In genomic region chr3:154850921-154851320, GRCh38 we compare ENCODE assay signal across 34 cellular contexts.
"Had no signal": no experiment of that assay in that cellular context is flagged by ENCODE, and none has a peak within 500 bp of the region (broad histone marks: within the 10 kb centered on the region; RNA-seq: fewer than 3 reads in every experiment).

No MANE protein-coding gene starts in this region.

- H3K27me3 Mint-ChIP-seq: activated B cell treated with CpG ODN at 0.5 μM for 24 hours; activated CD8-positive, alpha-beta T cell treated with anti-CD3 and anti-CD28 coated beads for 36 hours; activated naive CD8-positive, alpha-beta T cell treated with anti-CD3 and anti-CD28 coated beads, Interleukin-2, amount 10 ng/mL, durations not matched to agents 7 days and 5 days; dendritic cell treated with granulocyte-macrophage colony-stimulating factor and Interleukin-4, amounts not matched to agents 40 ng/mL and 50 ng/mL, for 4 days; T-helper 17 cell had no signal

- ATAC-seq: activated CD4-positive, CD25-positive, alpha-beta regulatory T cell treated with anti-CD3 and anti-CD28 coated beads, Interleukin-2, amount 50 U/mL, for 24 hours; activated CD8-positive, alpha-beta T cell treated with anti-CD3 and anti-CD28 coated beads for 36 hours; activated naive CD4-positive, alpha-beta T cell treated with anti-CD3 and anti-CD28 coated beads, Interleukin-2, amount 50 U/mL, for 72 hours; esophagus mucosa; T-helper 17 cell had no signal

- DNase-seq: activated B cell treated with CpG ODN at 0.5 μM for 24 hours; activated CD4-positive, alpha-beta T cell treated with anti-CD3 and anti-CD28 coated beads for 48 hours; activated CD4-positive, alpha-beta T cell treated with anti-CD3 and anti-CD28 coated beads, Interleukin-2, amount 50 U/mL, for 1 hour; activated CD4-positive, alpha-beta T cell treated with anti-CD3 and anti-CD28 coated beads, Interleukin-2, amount 50 U/mL, for 48 hours; activated CD8-positive, alpha-beta memory T cell treated with anti-CD3 and anti-CD28 coated beads for 24 hours; activated CD8-positive, alpha-beta memory T cell treated with anti-CD3 and anti-CD28 coated beads, Interleukin-2, amount 50 U/mL, for 4 hours; activated CD8-positive, alpha-beta T cell treated with anti-CD3 and anti-CD28 coated beads for 36 hours; activated effector memory CD4-positive, alpha-beta T cell treated with anti-CD3 and anti-CD28 coated beads, Interleukin-2, amount 50 U/mL, for 16 hours; activated naive CD4-positive, alpha-beta T cell treated with anti-CD3 and anti-CD28 coated beads for 36 hours; activated naive CD8-positive, alpha-beta T cell treated with anti-CD3 and anti-CD28 coated beads, Interleukin-2, amount 10 ng/mL, durations not matched to agents 7 days and 5 days; activated T-cell treated with anti-CD3 and anti-CD28 coated beads, Interleukin-2, amount 50 U/mL, for 1 hour; activated T-cell treated with anti-CD3 and anti-CD28 coated beads, Interleukin-2, amount 50 U/mL, for 48 hours; central memory CD4-positive, alpha-beta T cell; cerebellar nuclear complex; dorsolateral prefrontal cortex; effector memory CD4-positive, alpha-beta T cell; endodermal cell; foreskin fibroblast; head of caudate nucleus; T-helper 17 cell; T1000; WERI-Rb-1 had no signal

- H3K27ac Mint-ChIP-seq: activated B cell treated with CpG ODN at 0.5 μM for 24 hours; activated CD8-positive, alpha-beta T cell treated with anti-CD3 and anti-CD28 coated beads for 36 hours; activated naive CD4-positive, alpha-beta T cell treated with anti-CD3 and anti-CD28 coated beads for 36 hours; activated naive CD4-positive, alpha-beta T cell treated with anti-CD3 and anti-CD28 coated beads, Interleukin-2, amount 50 U/mL, for 72 hours; activated naive CD8-positive, alpha-beta T cell treated with anti-CD3 and anti-CD28 coated beads, Interleukin-2, amount 10 ng/mL, durations not matched to agents 7 days and 5 days; activated T-helper 1 cell treated with anti-CD3 and anti-CD28 coated beads, Interleukin-12 subunit alpha, Interleukin-12 subunit beta, Interleukin-2, Interleukin-4 antibody, amounts not matched to agents 30 ng/mL and 10 ng/mL and 1 ng/mL, durations not matched to agents 14 hours and 24 hours and 36 hours; activated T-helper 2 cell treated with anti-CD3 and anti-CD28 coated beads, Interferon-gamma antibody, Interleukin-2, Interleukin-4, amounts not matched to agents 10 μg/mL and 5 μg/mL and 100 μg/mL, durations not matched to agents 14 hours and 24 hours and 36 hours; brain; dendritic cell treated with granulocyte-macrophage colony-stimulating factor and Interleukin-4, amounts not matched to agents 40 ng/mL and 50 ng/mL, for 4 days; endodermal cell; T-helper 17 cell; T-helper 2 cell treated with Interferon-gamma antibody and Interleukin-4, amounts not matched to agents 5 μg/mL and 100 μg/mL, for 36 hours had no signal

- H3K27ac ChIP-seq: ascending aorta, breast epithelium, cardiac muscle cell, coronary artery, dorsolateral prefrontal cortex, WERI-Rb-1 had no signal

- H3K4me1 Mint-ChIP-seq: activated B cell treated with CpG ODN at 0.5 μM for 24 hours; activated naive CD8-positive, alpha-beta T cell treated with anti-CD3 and anti-CD28 coated beads, Interleukin-2, amount 10 ng/mL, durations not matched to agents 7 days and 5 days; brain; endodermal cell; T-helper 17 cell had no signal

- H3K36me3 Mint-ChIP-seq: activated naive CD4-positive, alpha-beta T cell treated with anti-CD3 and anti-CD28 coated beads, Interleukin-2, amount 50 U/mL, for 72 hours; activated naive CD8-positive, alpha-beta T cell treated with anti-CD3 and anti-CD28 coated beads, Interleukin-2, amount 10 ng/mL, durations not matched to agents 7 days and 5 days; brain had no signal

- H3K9me3 Mint-ChIP-seq: activated B cell treated with CpG ODN at 0.5 μM for 24 hours; activated T-helper 1 cell treated with anti-CD3 and anti-CD28 coated beads, Interleukin-12 subunit alpha, Interleukin-12 subunit beta, Interleukin-2, Interleukin-4 antibody, amounts not matched to agents 30 ng/mL and 10 ng/mL and 1 ng/mL, durations not matched to agents 14 hours and 24 hours and 36 hours; activated T-helper 2 cell treated with anti-CD3 and anti-CD28 coated beads, Interferon-gamma antibody, Interleukin-2, Interleukin-4, amounts not matched to agents 10 μg/mL and 5 μg/mL and 100 μg/mL, durations not matched to agents 14 hours and 24 hours and 36 hours; dendritic cell treated with granulocyte-macrophage colony-stimulating factor and Interleukin-4, amounts not matched to agents 40 ng/mL and 50 ng/mL, for 4 days; endodermal cell; T-helper 2 cell treated with Interferon-gamma antibody and Interleukin-4, amounts not matched to agents 5 μg/mL and 100 μg/mL, for 36 hours had no signal

- H3K4me1 ChIP-seq: ascending aorta, breast epithelium had no signal

- H3K9me3 ChIP-seq: ascending aorta, breast epithelium had no signal

- H3K36me3 ChIP-seq: ascending aorta, breast epithelium, cardiac muscle cell, WERI-Rb-1 had no signal

- H3K4me3 Mint-ChIP-seq: activated B cell treated with CpG ODN at 0.5 μM for 24 hours; activated CD8-positive, alpha-beta T cell treated with anti-CD3 and anti-CD28 coated beads for 36 hours; activated naive CD4-positive, alpha-beta T cell treated with anti-CD3 and anti-CD28 coated beads for 36 hours; activated naive CD8-positive, alpha-beta T cell treated with anti-CD3 and anti-CD28 coated beads, Interleukin-2, amount 10 ng/mL, durations not matched to agents 7 days and 5 days; activated T-helper 1 cell treated with anti-CD3 and anti-CD28 coated beads, Interleukin-12 subunit alpha, Interleukin-12 subunit beta, Interleukin-2, Interleukin-4 antibody, amounts not matched to agents 30 ng/mL and 10 ng/mL and 1 ng/mL, durations not matched to agents 14 hours and 24 hours and 36 hours; brain; dendritic cell treated with granulocyte-macrophage colony-stimulating factor and Interleukin-4, amounts not matched to agents 40 ng/mL and 50 ng/mL, for 4 days; endodermal cell; T-helper 17 cell; T-helper 2 cell treated with Interferon-gamma antibody and Interleukin-4, amounts not matched to agents 5 μg/mL and 100 μg/mL, for 36 hours had no signal

- H3K4me3 ChIP-seq: ascending aorta, breast epithelium, cardiac muscle cell, coronary artery, dorsolateral prefrontal cortex had no signal
